1 cellular context compared by ENCODE assay signal in the genomic region with DNA sequence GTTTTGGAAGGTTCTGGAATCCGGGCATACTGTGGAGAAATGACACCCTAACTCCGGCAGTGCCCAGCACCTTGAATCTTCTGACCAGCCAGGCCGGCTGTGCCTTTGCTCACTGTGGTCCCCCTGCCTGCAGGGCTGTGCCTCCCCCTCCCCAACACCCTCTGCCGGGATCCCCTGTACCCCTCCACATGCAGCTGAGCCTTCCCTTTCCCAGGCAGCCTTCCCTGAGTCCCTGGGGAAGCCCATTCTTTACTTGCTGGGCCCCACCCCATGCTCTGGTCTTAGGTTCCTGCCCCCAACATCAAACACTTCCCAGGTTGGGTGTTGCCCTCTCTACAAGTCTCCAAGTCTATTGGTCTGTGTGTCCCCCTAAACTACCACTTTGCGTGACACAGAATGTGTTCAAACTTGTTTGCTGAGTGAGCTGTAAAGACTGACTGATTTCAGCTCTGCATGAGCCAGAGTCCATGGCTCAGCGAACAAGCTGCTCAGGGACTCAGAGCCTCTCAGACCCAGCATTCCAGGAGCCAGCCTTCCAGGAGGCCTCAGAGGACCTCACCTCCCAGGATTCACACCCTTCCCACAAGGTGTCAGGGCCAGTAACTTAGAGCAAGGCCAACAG.
TF ChIP-seq lines count a peak whose summit lies in the region.

No MANE protein-coding gene starts in this region.

TF ChIP-seq in H1, 55 proteins besides CTCF, POLR2A, EP300 and RAD21:
- TF ChIP-seq SRF (IDR thresholded peaks at IDR 0.05; ENCODE audit: low read depth, low read length) (no peak), CBX5 (IDR thresholded peaks at IDR 0.05; ENCODE audit: low read depth, low read length) (no peak), RNF2 (IDR thresholded peaks at IDR 0.05; ENCODE audit: borderline replicate concordance, low read depth, low read length, missing control alignments, poor library complexity, severe bottlenecking) (no peak), CEBPB (IDR thresholded peaks at IDR 0.05; ENCODE audit: low read depth, low read length) (no peak), RXRA (IDR thresholded peaks at IDR 0.05; ENCODE audit: insufficient read depth, low read depth, low read length) (no peak), GTF2F1 (IDR thresholded peaks at IDR 0.05; ENCODE audit: borderline replicate concordance, low read depth, low read length) (no peak), CREB1 (IDR thresholded peaks at IDR 0.05) (no peak), HDAC2 (IDR thresholded peaks at IDR 0.05; ENCODE audit: borderline replicate concordance in 1 of 2, low read depth in 2 of 2, low read length in 2 of 2) (no peak)
- TF ChIP-seq, protein P1, sequence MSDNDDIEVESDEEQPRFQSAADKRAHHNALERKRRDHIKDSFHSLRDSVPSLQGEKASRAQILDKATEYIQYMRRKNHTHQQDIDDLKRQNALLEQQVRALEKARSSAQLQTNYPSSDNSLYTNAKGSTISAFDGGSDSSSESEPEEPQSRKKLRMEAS (IDR thresholded peaks at IDR 0.05): no peak
TF ChIP-seq in H1: peak in this region for 0.
